18 cellular contexts compared by ENCODE assay signal in the genomic region with DNA sequence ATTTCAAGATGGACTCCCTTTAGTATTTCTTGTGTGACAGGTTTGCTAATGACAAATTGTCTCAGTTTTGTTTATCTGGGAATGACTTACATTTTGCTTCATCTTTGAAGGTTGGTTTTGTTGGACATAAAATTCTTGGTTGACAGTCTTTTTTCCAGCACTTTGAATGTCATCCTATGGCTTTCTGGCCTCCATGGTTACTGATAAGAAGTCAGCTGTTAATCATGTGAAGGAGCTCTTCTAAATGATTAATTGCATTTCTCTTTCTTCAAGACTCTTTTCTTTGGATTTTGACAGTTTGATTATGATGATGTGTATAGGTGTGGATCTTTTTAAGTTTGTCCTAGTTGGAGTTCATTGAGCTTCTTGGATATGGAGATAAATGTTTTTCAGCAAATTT.
"Had no signal": no experiment of that assay in that cellular context is flagged by ENCODE, and none has a peak within 500 bp of the region (broad histone marks: within the 10 kb centered on the region; RNA-seq: fewer than 3 reads in every experiment).

No MANE protein-coding gene starts in this region.

- DNase-seq: activated CD4-positive, alpha-beta T cell treated with anti-CD3 and anti-CD28 coated beads for 1 hour; activated gamma-delta T cell; effector memory CD8-positive, alpha-beta T cell; foreskin melanocyte; kidney; left lung; mammary epithelial cell; mucosa of descending colon; naive thymus-derived CD4-positive, alpha-beta T cell; SW 1271; T-helper 2 cell; trophoblast cell had no signal

- H2AFZ ChIP-seq: neural progenitor cell had no signal

- H3K27ac ChIP-seq: left lung, neural progenitor cell, prostate gland, right atrium auricular region, skin epidermis, suprapubic skin, VCaP had no signal

- H3K4me2 ChIP-seq: neural progenitor cell had no signal

- H3K4me1 ChIP-seq: left lung, neural progenitor cell, prostate gland, right atrium auricular region, suprapubic skin had no signal

- H3K9ac ChIP-seq: neural progenitor cell had no signal

- H3K36me3 ChIP-seq: left lung, neural progenitor cell, prostate gland, right atrium auricular region, suprapubic skin had no signal

- H3K9me3 ChIP-seq: prostate gland had no signal

- H3K4me3 ChIP-seq: left lung, mucosa of descending colon, neural progenitor cell, prostate gland, right atrium auricular region, skin epidermis, suprapubic skin had no signal

- H3K27me3 ChIP-seq: left lung, neural progenitor cell, right atrium auricular region, suprapubic skin had no signal
